ENCODE assay signal across 18 cellular contexts in genomic region chr22:29078869-29079207, GRCh38. TPM values are rescaled to one million over a fixed set of nuclear protein-coding genes. Genes with fewer than 3 reads are reported as not detected.
DNase-seq lines count a peak whose midpoint lies in the region; ATAC-seq, FAIRE-seq and TF ChIP-seq lines count a peak whose summit lies in the region.
"Had no signal": no experiment of that assay in that cellular context is flagged by ENCODE, and none has a peak within 500 bp of the region (broad histone marks: within the 10 kb centered on the region; RNA-seq: fewer than 3 reads in every experiment).

No MANE protein-coding gene starts in this region.

- no peak overlapping the region for H2AFZ ChIP-seq in DND-41 (ENCODE audit: low read depth, low read length)
- H2AFZ ChIP-seq: GM23338 had no signal

- H3K36me3 ChIP-seq in DND-41 (ENCODE audit: insufficient read depth, low read length) (peaks cover 6% of the 10 kb centered on the region; the same call in 1 of the 2 replicates), SK-N-MC (ENCODE audit: insufficient read depth, low read length) (no peaks in the 10 kb centered on the region), kidney (ENCODE audit: control insufficient read depth in 1 of 2, insufficient read depth in 2 of 2, low read length in 2 of 2) (peaks cover 0 to 4% of the 10 kb centered on the region in 2 donors), spleen (no peaks in the 10 kb centered on the region), aorta (ENCODE audit: control insufficient read depth in 1 of 2, insufficient read depth in 2 of 2, low read length in 1 of 2) (no peaks in the 10 kb centered on the region)

- intact Hi-C loops in kidney (cut with DNase I): no loop called here
- intact Hi-C loops in spleen (cut with DNase I; ENCODE audit: low total_unique reads): no loop called here
- intact Hi-C loops in aorta (cut with DNase I): no loop called here

- H3K27me3 ChIP-seq in DND-41 (ENCODE audit: insufficient read depth, low read length, poor library complexity) (no peaks in the 10 kb centered on the region), spleen (replicated peaks in 1 of 7) (peaks cover 0 to 28% (median 8%) of the 10 kb centered on the region in 7 donors), aorta (ENCODE audit: control insufficient read depth in 1 of 2, insufficient read depth in 2 of 2, low read length in 1 of 2) (no peaks in the 10 kb centered on the region)

- ATAC-seq in DND-41 (ENCODE audit: insufficient read depth, low read depth) (no peak), aorta (ENCODE audit: low FRiP score) (no peak)
- ATAC-seq: GM23338 had no signal

- H3K9me3 ChIP-seq in DND-41 (ENCODE audit: insufficient read depth, low read length, severe bottlenecking) (no peaks in the 10 kb centered on the region), SK-N-MC (ENCODE audit: low read depth, low read length) (no peaks in the 10 kb centered on the region), kidney (ENCODE audit: control insufficient read depth in 1 of 2, low read length in 2 of 2) (no peaks in the 10 kb centered on the region), spleen (no peaks in the 10 kb centered on the region), aorta (ENCODE audit: control insufficient read depth, low read length) (no peaks in the 10 kb centered on the region)

- H4K20me1 ChIP-seq in DND-41 (ENCODE audit: insufficient read depth, low read length): 0 out of 2 replicates have a peak, but pooled peaks cover 3% of the 10 kb centered on the region

- peak overlapping the region; percentile 42 for H3K4me2 ChIP-seq in DND-41 (ENCODE audit: insufficient read depth, low read length)
- H3K4me2 ChIP-seq: GM23338 had no signal

- WGBS in spleen, 5 donors: 66 to 83% (median 80%) methylated on average over 6 of the region's 6 CpGs
- 92% methylated on average over 6 of the region's 6 CpGs for WGBS in aorta, 2 donors

- H3K4me1 ChIP-seq in DND-41 (ENCODE audit: insufficient read depth, low read length) (peaks cover 87% of the 10 kb centered on the region), kidney (ENCODE audit: control insufficient read depth in 1 of 2, insufficient read depth in 1 of 2, low read depth in 1 of 2, low read length in 2 of 2) (peaks cover 25 to 27% of the 10 kb centered on the region in 2 donors), spleen (peaks cover 5 to 71% (median 22%) of the 10 kb centered on the region in 6 donors), aorta (ENCODE audit: control insufficient read depth in 1 of 2, insufficient read depth in 2 of 2, low read length in 2 of 2) (no peaks in the 10 kb centered on the region)

- TF ChIP-seq CTCF in DND-41 (IDR thresholded peaks at IDR 0.05; ENCODE audit: borderline replicate concordance, extremely low read depth, low read length, poor library complexity, severe bottlenecking): no peak
- no peak for TF ChIP-seq CTCF in kidney (IDR thresholded peaks at IDR 0.05; ENCODE audit: borderline replicate concordance, extremely low read depth, insufficient read depth)
- no peak for TF ChIP-seq CTCF in spleen (IDR thresholded peaks at IDR 0.05 in 8 of 11, conservative IDR thresholded peaks at IDR 0.05 in 3 of 11)

- no peak for FAIRE-seq in kidney (lab: Jason Lieb, UNC)
- no peak for FAIRE-seq in H54 (lab: Jason Lieb, UNC)
- FAIRE-seq: frontal cortex, GM12891 had no signal

- H3K4me3 ChIP-seq in DND-41 (ENCODE audit: low read depth in 1 of 2, low read length in 2 of 2): peak overlapping the region in 1 of 2 experiments; percentile 25; a peak in 2 of 4 replicates
- peak overlapping the region; percentile 53 for H3K4me3 ChIP-seq in SK-N-MC
- H3K4me3 ChIP-seq in kidney (ENCODE audit: low read length in 2 of 2): no peak overlapping the region
- H3K4me3 ChIP-seq in spleen: no peak overlapping the region
- H3K4me3 ChIP-seq in aorta (ENCODE audit: low read length in 2 of 2): no peak overlapping the region
- H3K4me3 ChIP-seq: GM23338 had no signal

- H3K27ac ChIP-seq in DND-41 (ENCODE audit: low read length): peak overlapping the region; percentile 95
- H3K27ac ChIP-seq in SK-N-MC: peak overlapping the region; percentile 96
- peak overlapping the region; percentile 19 to 42 for H3K27ac ChIP-seq in kidney (ENCODE audit: low read depth in 2 of 2, low read length in 2 of 2)
- peak overlapping the region in 5 of 8 donors; percentile 18 to 53 (median 44) for H3K27ac ChIP-seq in spleen
- H3K27ac ChIP-seq in aorta (ENCODE audit: low read depth in 1 of 2, low read length in 2 of 2): no peak overlapping the region

- DNase-seq in DND-41 (no peak), SK-N-MC (ENCODE audit: low read depth, low spot score) (no peak), kidney (no peak), spleen (no peak), SKM-1 (lab: John Stamatoyannopoulos, UW; ENCODE audit: unreplicated experiment) (no peak), H54 (ENCODE audit: insufficient read length, low spot score) (no peak), aorta (no peak), AG08396 (ENCODE audit: low spot score) (no peak)
- DNase-seq: activated CD4-positive, alpha-beta memory T cell treated with anti-CD3 and anti-CD28 coated beads, Interleukin-2, amount 10 ng/mL, durations not matched to agents 7 days and 5 days; activated gamma-delta T cell treated with Interleukin-2 at 50 U/mL for 16 hours; nephron progenitor cell; posterior cingulate gyrus; stimulated activated CD4-positive, alpha-beta T cell treated with anti-CD3 and anti-CD28 coated beads, Interleukin-2, amount 100 ng/mL, for 48 hours had no signal

- H3K9ac ChIP-seq in DND-41 (ENCODE audit: low read depth, low read length) (peak overlapping the region; percentile 56), SK-N-MC (ENCODE audit: insufficient read length) (peak overlapping the region; percentile 33), kidney (ENCODE audit: low read length in 2 of 2) (no peak overlapping the region)

- H3K79me2 ChIP-seq in DND-41 (ENCODE audit: insufficient read depth, low read length): peaks cover 74% of the 10 kb centered on the region

- no peak for TF ChIP-seq POLR2A in spleen (IDR thresholded peaks at IDR 0.05)
- TF ChIP-seq POLR2A in H54 (IDR thresholded peaks at IDR 0.05; ENCODE audit: low read depth, low read length): no peak

RNA-seq across cellular contexts. Expression of gene KREMEN1, which starts 6.0 kb away (rescaled TPM):
- total RNA-seq in kidney (16.2 TPM), spleen (10 to 100 TPM; 15.0 to 41.3 (median 29.0) TPM), aorta (10 to 100 TPM; 13.4 to 19.1 TPM)
- polyA plus RNA-seq in kidney (ENCODE audit: insufficient read depth, low read depth, low replicate concordance) (9.3 TPM), spleen (1 to 10 TPM; 1.5 to 4.7 (median 2.2) TPM), aorta (1 to 10 TPM; 1.9 to 3.6 TPM)
- total RNA-seq: activated CD4-positive, alpha-beta memory T cell treated with anti-CD3 and anti-CD28 coated beads, Interleukin-2, amount 10 ng/mL, durations not matched to agents 7 days and 5 days had no signal

RNA-seq across cellular contexts. Expression of gene C22orf31, which starts 17.2 kb away (rescaled TPM):
- total RNA-seq in kidney (not detected), spleen (not detected), aorta (not detected)
- polyA plus RNA-seq in kidney (ENCODE audit: insufficient read depth, low read depth, low replicate concordance) (not detected), spleen (not detected), aorta (not detected)
- total RNA-seq: activated CD4-positive, alpha-beta memory T cell treated with anti-CD3 and anti-CD28 coated beads, Interleukin-2, amount 10 ng/mL, durations not matched to agents 7 days and 5 days; epithelial cell of proximal tubule; GM23338 had no signal
- polyA plus RNA-seq: CD14-positive monocyte had no signal

Comparison
In these comparisons a context has a peak if more than half of its experiments do, and no peak if none do; other contexts are left out.
1. H3K27ac ChIP-seq: peak in DND-41 (single experiment), SK-N-MC (single experiment), kidney (2 of 2) and spleen (5 of 8); none in aorta (0 of 2).
2. H3K9ac ChIP-seq: peak in DND-41 (single experiment) and SK-N-MC (single experiment); none in kidney (0 of 2).